Comparison of ENCODE assay signal across 8 cellular contexts in genomic region chr6:157022022-157022740, GRCh38.
DNase-seq lines count a peak whose midpoint lies in the region; ATAC-seq and TF ChIP-seq lines count a peak whose summit lies in the region.

No MANE protein-coding gene starts in this region.

- peak; percentile 64 for DNase-seq in NCI-H1436 treated with DMSO at 0.1 percent for 48 hours (lab: John Stamatoyannopoulos, UW)
- peak; percentile 86 for DNase-seq in amniotic stem cell (lab: John Stamatoyannopoulos, UW)
- DNase-seq in left cardiac atrium = peak; percentile 91
- DNase-seq in posterior vena cava (ENCODE audit: low spot score) = peak; percentile 97
- peak; percentile 93 for DNase-seq in upper lobe of right lung

- H3K4me3 Mint-ChIP-seq in T-helper 1 cell treated with Interleukin-12 subunit alpha and Interleukin-12 subunit beta and Interleukin-4 antibody, amounts not matched to agents 30 μg/mL and 1 μg/mL, for 36 hours = peak overlapping the region; percentile 92

- peaks cover 2% of the 10 kb centered on the region for H3K36me3 Mint-ChIP-seq in T-helper 1 cell treated with Interleukin-12 subunit alpha and Interleukin-12 subunit beta and Interleukin-4 antibody, amounts not matched to agents 30 μg/mL and 1 μg/mL, for 36 hours (ENCODE audit: low read depth)

- peak overlapping the region; percentile 99 for H3K27ac ChIP-seq in upper lobe of right lung

- H3K9me3 ChIP-seq in upper lobe of right lung = no peaks in the 10 kb centered on the region

- no peaks in the 10 kb centered on the region for H3K9me3 Mint-ChIP-seq in T-helper 1 cell treated with Interleukin-12 subunit alpha and Interleukin-12 subunit beta and Interleukin-4 antibody, amounts not matched to agents 30 μg/mL and 1 μg/mL, for 36 hours

- intact Hi-C loops in left cardiac atrium (cut with DNase I) = loop anchor here (5.0 to 10.0 kb wide), 2 partner anchors 245 to 247 kb away; partner anchors contain the start of gene ARID1B (in 2 of the 2)
- intact Hi-C loops in posterior vena cava (cut with DNase I) = loop anchor here (5.0 to 10.0 kb wide), 3 partner anchors 240 to 457 kb away; no protein-coding TSS in a partner anchor
- intact Hi-C loops in upper lobe of right lung (cut with DNase I) = loop anchor here (10.0 kb wide), 1 partner anchor 163 kb away; no protein-coding TSS in a partner anchor

- H3K4me1 Mint-ChIP-seq in T-helper 1 cell treated with Interleukin-12 subunit alpha and Interleukin-12 subunit beta and Interleukin-4 antibody, amounts not matched to agents 30 μg/mL and 1 μg/mL, for 36 hours (ENCODE audit: low read depth) = peaks cover 35% of the 10 kb centered on the region

- peak overlapping the region; percentile 98 for H3K27ac Mint-ChIP-seq in T-helper 1 cell treated with Interleukin-12 subunit alpha and Interleukin-12 subunit beta and Interleukin-4 antibody, amounts not matched to agents 30 μg/mL and 1 μg/mL, for 36 hours

- H3K4me3 ChIP-seq in GM12875 (ENCODE audit: low read depth, low read length) (peak overlapping the region; percentile 65), upper lobe of right lung (peak overlapping the region; percentile 79)

- peak; percentile 43 for ATAC-seq in HG02840 (IDR thresholded peaks at IDR 0.05; ENCODE audit: low FRiP score, unreplicated experiment)
- peak; percentile 93 to 95 for ATAC-seq in left cardiac atrium
- ATAC-seq in upper lobe of right lung = peak; percentile 94

- H3K27me3 Mint-ChIP-seq in T-helper 1 cell treated with Interleukin-12 subunit alpha and Interleukin-12 subunit beta and Interleukin-4 antibody, amounts not matched to agents 30 μg/mL and 1 μg/mL, for 36 hours (ENCODE audit: low read depth) = no peaks in the 10 kb centered on the region

- no peaks in the 10 kb centered on the region for H3K36me3 ChIP-seq in upper lobe of right lung

- TF ChIP-seq CTCF in GM12875 (IDR thresholded peaks at IDR 0.05; ENCODE audit: borderline replicate concordance, insufficient read depth, low read depth, low read length) (no peak), upper lobe of right lung (IDR thresholded peaks at IDR 0.05) (no peak)

- peaks cover 32% of the 10 kb centered on the region for H3K4me1 ChIP-seq in upper lobe of right lung

- H3K27me3 ChIP-seq in upper lobe of right lung = no peaks in the 10 kb centered on the region

Comparison
In these comparisons a context has a peak if more than half of its experiments do, and no peak if none do; other contexts are left out.
1. Peak in every context shown above with its lines: DNase-seq, ATAC-seq, H3K4me3 ChIP-seq and H3K27ac ChIP-seq.
2. ATAC-seq: peak in every context shown above with its lines; median percentile 94 in left cardiac atrium; 94 in upper lobe of right lung; 43 in HG02840.